Comparison of ENCODE assay signal across 8 cellular contexts in genomic region chr5:74684900-74685851, GRCh38. TPM values are rescaled to one million over a fixed set of nuclear protein-coding genes. Genes with fewer than 3 reads are reported as not detected.
DNase-seq lines count a peak whose midpoint lies in the region; ATAC-seq and TF ChIP-seq lines count a peak whose summit lies in the region.

HEXB (plus strand) TSS chr5:74685233; CDS start chr5:74685261, 28 bp downstream.

- H3K27ac Mint-ChIP-seq in activated T-helper 17 cell treated with anti-CD3 and anti-CD28 coated beads, Interleukin-2, amount 50 U/mL, for 72 hours, result peak within 1 kb of the TSS; percentile 70
- peak within 1 kb of the TSS; percentile 21 to 93 (median 86) for H3K27ac Mint-ChIP-seq in naive thymus-derived CD8-positive, alpha-beta T cell
- peak within 1 kb of the TSS; percentile 83 for H3K27ac Mint-ChIP-seq in stimulated activated naive B cell treated with anti-CD40 and anti-IgM and Interleukin-4, amounts not matched to agents 10 μg/mL and 1 μg/mL and 100 μg/mL, for 72 hours

- H3K4me3 ChIP-seq in fibroblast of mammary gland (ENCODE audit: control insufficient read depth, low read depth, low read length), result peak within 1 kb of the TSS; percentile 72

- ATAC-seq in GM21367 (IDR thresholded peaks at IDR 0.05; ENCODE audit: unreplicated experiment), result peak; percentile 76
- ATAC-seq in activated T-helper 17 cell treated with anti-CD3 and anti-CD28 coated beads, Interleukin-2, amount 50 U/mL, for 72 hours (replicated peaks), result peak; percentile 98
- ATAC-seq in naive thymus-derived CD8-positive, alpha-beta T cell, result peak; percentile 87 to 95
- ATAC-seq in stimulated activated naive B cell treated with anti-CD40 and anti-IgM and Interleukin-4, amounts not matched to agents 10 μg/mL and 1 μg/mL and 100 μg/mL, for 72 hours (replicated peaks), result peak; percentile 82 to 83

- DNase-seq in DMS153 treated with DMSO at 0.1 percent for 48 hours (lab: John Stamatoyannopoulos, UW; ENCODE audit: unreplicated experiment) (peak; percentile 11), HUDEP-2 (lab: John Stamatoyannopoulos, UW; ENCODE audit: unreplicated experiment in 76 of 76) (peak in 73 of 76 experiments; percentile 17 to 89 (median 74)), RPMI8226 (peak; percentile 92), fibroblast of mammary gland (ENCODE audit: low read depth) (peak; percentile 75)
- DNase-seq in naive thymus-derived CD8-positive, alpha-beta T cell, result peak; percentile 60 to 85 (median 70)
- DNase-seq in stimulated activated naive B cell treated with anti-CD40 and anti-IgM and Interleukin-4, amounts not matched to agents 10 μg/mL and 1 μg/mL and 100 μg/mL, for 72 hours, result peak; percentile 77

- POLR2A ChIA-PET in naive thymus-derived CD8-positive, alpha-beta T cell (lab: Charles Lee), result interaction anchor here (0.7 to 2.1 kb wide), 3 partner anchors 80 to 180 kb away, joined by 3 to 9 read pairs (median 4); partner anchors contain the start of genes GFM2 and NSA2

- H3K4me1 Mint-ChIP-seq in activated T-helper 17 cell treated with anti-CD3 and anti-CD28 coated beads, Interleukin-2, amount 50 U/mL, for 72 hours, result peaks cover 5% of the 10 kb centered on the region
- peaks cover 8 to 28% (median 26%) of the 10 kb centered on the region in 4 donors for H3K4me1 Mint-ChIP-seq in naive thymus-derived CD8-positive, alpha-beta T cell
- peaks cover 13 to 26% of the 10 kb centered on the region in 2 donors for H3K4me1 Mint-ChIP-seq in stimulated activated naive B cell treated with anti-CD40 and anti-IgM and Interleukin-4, amounts not matched to agents 10 μg/mL and 1 μg/mL and 100 μg/mL, for 72 hours

- H3K36me3 Mint-ChIP-seq in activated T-helper 17 cell treated with anti-CD3 and anti-CD28 coated beads, Interleukin-2, amount 50 U/mL, for 72 hours (ENCODE audit: low read depth), result peaks cover 17% of the 10 kb centered on the region
- peaks cover 0 to 15% (median 0%) of the 10 kb centered on the region in 3 donors for H3K36me3 Mint-ChIP-seq in naive thymus-derived CD8-positive, alpha-beta T cell
- peaks cover 5 to 7% of the 10 kb centered on the region in 2 donors for H3K36me3 Mint-ChIP-seq in stimulated activated naive B cell treated with anti-CD40 and anti-IgM and Interleukin-4, amounts not matched to agents 10 μg/mL and 1 μg/mL and 100 μg/mL, for 72 hours

- H3K4me3 Mint-ChIP-seq in activated T-helper 17 cell treated with anti-CD3 and anti-CD28 coated beads, Interleukin-2, amount 50 U/mL, for 72 hours, result peak within 1 kb of the TSS; percentile 84
- peak within 1 kb of the TSS; percentile 79 to 91 (median 85) for H3K4me3 Mint-ChIP-seq in naive thymus-derived CD8-positive, alpha-beta T cell
- peak within 1 kb of the TSS; percentile 78 to 88 for H3K4me3 Mint-ChIP-seq in stimulated activated naive B cell treated with anti-CD40 and anti-IgM and Interleukin-4, amounts not matched to agents 10 μg/mL and 1 μg/mL and 100 μg/mL, for 72 hours

- no peaks in the 10 kb centered on the region for H3K9me3 Mint-ChIP-seq in activated T-helper 17 cell treated with anti-CD3 and anti-CD28 coated beads, Interleukin-2, amount 50 U/mL, for 72 hours
- H3K9me3 Mint-ChIP-seq in naive thymus-derived CD8-positive, alpha-beta T cell, result no peaks in the 10 kb centered on the region
- no peaks in the 10 kb centered on the region for H3K9me3 Mint-ChIP-seq in stimulated activated naive B cell treated with anti-CD40 and anti-IgM and Interleukin-4, amounts not matched to agents 10 μg/mL and 1 μg/mL and 100 μg/mL, for 72 hours

- no peak for TF ChIP-seq CTCF in fibroblast of mammary gland (conservative IDR thresholded peaks at IDR 0.05; ENCODE audit: control insufficient read depth, insufficient read depth, low read depth, low read length)

- H3K27me3 Mint-ChIP-seq in activated T-helper 17 cell treated with anti-CD3 and anti-CD28 coated beads, Interleukin-2, amount 50 U/mL, for 72 hours, result peaks cover 3% of the 10 kb centered on the region
- peaks cover 0 to 2% (median 0%) of the 10 kb centered on the region in 5 donors for H3K27me3 Mint-ChIP-seq in naive thymus-derived CD8-positive, alpha-beta T cell
- H3K27me3 Mint-ChIP-seq in stimulated activated naive B cell treated with anti-CD40 and anti-IgM and Interleukin-4, amounts not matched to agents 10 μg/mL and 1 μg/mL and 100 μg/mL, for 72 hours, result no peaks in the 10 kb centered on the region

RNA-seq across cellular contexts. Expression of gene HEXB, which starts in this region (rescaled TPM):
- total RNA-seq in activated T-helper 17 cell treated with anti-CD3 and anti-CD28 coated beads, Interleukin-2, amount 50 U/mL, for 72 hours, result 10 to 100 TPM; 42.4 to 79.0 TPM
- 10 to 100 TPM; 48.9 to 51.0 TPM for total RNA-seq in naive thymus-derived CD8-positive, alpha-beta T cell
- polyA plus RNA-seq in naive thymus-derived CD8-positive, alpha-beta T cell, result 100 to 1,000 TPM in 1 of 3 donors, 10 to 100 TPM in 2; 64.5 to 120 (median 73.6) TPM

Comparison
In these comparisons a context has a peak if more than half of its experiments do, and no peak if none do; other contexts are left out.
1. Peak in every context shown above with its lines: DNase-seq, ATAC-seq and H3K4me3 ChIP-seq.
2. DNase-seq: peak in every context shown above with its lines; median percentile 92 in RPMI8226; 77 in stimulated activated naive B cell treated with anti-CD40 and anti-IgM and Interleukin-4, amounts not matched to agents 10 μg/mL and 1 μg/mL and 100 μg/mL, for 72 hours; 75 in fibroblast of mammary gland; 74 in HUDEP-2; 70 in naive thymus-derived CD8-positive, alpha-beta T cell; 11 in DMS153 treated with DMSO at 0.1 percent for 48 hours.